In genomic region chr2:182372661-182373060, GRCh38 we compare ENCODE assay signal across 11 cellular contexts. TPM values are rescaled to one million over a fixed set of nuclear protein-coding genes. Genes with fewer than 3 reads are reported as not detected.
DNase-seq lines count a peak whose midpoint lies in the region; ATAC-seq and TF ChIP-seq lines count a peak whose summit lies in the region.
"Had no signal": no experiment of that assay in that cellular context is flagged by ENCODE, and none has a peak within 500 bp of the region (broad histone marks: within the 10 kb centered on the region; RNA-seq: fewer than 3 reads in every experiment).

No MANE protein-coding gene starts in this region.

- H3K9me3 Mint-ChIP-seq in activated T-helper 1 cell treated with anti-CD3 and anti-CD28 coated beads, Interleukin-12 subunit alpha, Interleukin-12 subunit beta, Interleukin-2, Interleukin-4 antibody, amounts not matched to agents 30 ng/mL and 10 ng/mL and 1 ng/mL, durations not matched to agents 14 hours and 24 hours and 36 hours = no peaks in the 10 kb centered on the region

- H3K9me3 ChIP-seq in mucosa of descending colon = peaks cover 5% of the 10 kb centered on the region

- H3K27me3 ChIP-seq in dorsolateral prefrontal cortex = no peaks in the 10 kb centered on the region

- intact Hi-C loops in mucosa of descending colon (cut with DNase I, micrococcal nuclease) (no loop called here), dorsolateral prefrontal cortex (cut with DNase I) (no loop called here)
- intact Hi-C loops in activated T-helper 1 cell treated with anti-CD3 and anti-CD28 coated beads, Interleukin-12 subunit alpha, Interleukin-12 subunit beta, Interleukin-2, Interleukin-4 antibody, amounts not matched to agents 30 ng/mL and 10 ng/mL and 1 ng/mL, durations not matched to agents 14 hours and 24 hours and 36 hours (cut with micrococcal nuclease) = no loop called here

- no peaks in the 10 kb centered on the region for H3K27me3 Mint-ChIP-seq in activated T-helper 1 cell treated with anti-CD3 and anti-CD28 coated beads, Interleukin-12 subunit alpha, Interleukin-12 subunit beta, Interleukin-2, Interleukin-4 antibody, amounts not matched to agents 30 ng/mL and 10 ng/mL and 1 ng/mL, durations not matched to agents 14 hours and 24 hours and 36 hours (ENCODE audit: insufficient read depth)
- H3K27me3 Mint-ChIP-seq: activated naive CD8-positive, alpha-beta T cell treated with anti-CD3 and anti-CD28 coated beads for 36 hours had no signal

- TF ChIP-seq CTCF in epithelial cell of proximal tubule (conservative IDR thresholded peaks at IDR 0.05; ENCODE audit: low read depth, low read length) = no peak
- TF ChIP-seq CTCF in mucosa of descending colon (IDR thresholded peaks at IDR 0.05) = no peak
- TF ChIP-seq CTCF in dorsolateral prefrontal cortex (IDR thresholded peaks at IDR 0.05 in 54 of 56, conservative IDR thresholded peaks at IDR 0.05 in 2 of 56; ENCODE audit: low read depth in 1 of 56, partially characterized antibody in 56 of 56) = no peak

- H3K4me1 Mint-ChIP-seq in activated T-helper 1 cell treated with anti-CD3 and anti-CD28 coated beads, Interleukin-12 subunit alpha, Interleukin-12 subunit beta, Interleukin-2, Interleukin-4 antibody, amounts not matched to agents 30 ng/mL and 10 ng/mL and 1 ng/mL, durations not matched to agents 14 hours and 24 hours and 36 hours (ENCODE audit: low read depth) = no peaks in the 10 kb centered on the region
- H3K4me1 Mint-ChIP-seq: activated naive CD8-positive, alpha-beta T cell treated with anti-CD3 and anti-CD28 coated beads for 36 hours had no signal

- H3K36me3 ChIP-seq in mucosa of descending colon (ENCODE audit: low read depth) = no peaks in the 10 kb centered on the region

- peak; percentile 24 for DNase-seq in DMS153 (lab: John Stamatoyannopoulos, UW)
- DNase-seq in DMS153 treated with DMSO at 0.1 percent for 48 hours (lab: John Stamatoyannopoulos, UW; ENCODE audit: unreplicated experiment) = no peak
- peak; percentile 88 for DNase-seq in epithelial cell of proximal tubule (ENCODE audit: low read depth)
- DNase-seq in mucosa of descending colon = peak in 2 of 3 donors; percentile 21 to 46
- no peak for DNase-seq in stimulated activated naive CD4-positive, alpha-beta T cell treated with Interleukin-2 at 50 U/mL for 16 hours (lab: John Stamatoyannopoulos, UW)
- no peak for DNase-seq in activated T-helper 1 cell treated with anti-CD3 and anti-CD28 coated beads, Interleukin-12 subunit alpha, Interleukin-12 subunit beta, Interleukin-2, Interleukin-4 antibody, amounts not matched to agents 30 ng/mL and 10 ng/mL and 1 ng/mL, durations not matched to agents 14 hours and 24 hours and 36 hours (ENCODE audit: low spot score)
- DNase-seq in dorsolateral prefrontal cortex = no peak
- DNase-seq: activated naive CD8-positive, alpha-beta T cell treated with anti-CD3 and anti-CD28 coated beads for 36 hours had no signal

- ATAC-seq in mucosa of descending colon (peak; percentile 99), HG03139 (IDR thresholded peaks at IDR 0.05; ENCODE audit: unreplicated experiment) (no peak)

- H3K4me1 ChIP-seq in mucosa of descending colon (ENCODE audit: low read depth) = peaks cover 7% of the 10 kb centered on the region

- H3K27ac ChIP-seq in dorsolateral prefrontal cortex = peak overlapping the region in 10 of 59 donors; percentile 4 to 67 (median 33)
- H3K27ac ChIP-seq: 22Rv1, SK-N-MC had no signal

- H3K4me3 ChIP-seq in epithelial cell of proximal tubule (ENCODE audit: low read depth, low read length) (no peak overlapping the region), mucosa of descending colon (no peak overlapping the region), dorsolateral prefrontal cortex (no peak overlapping the region)
- H3K4me3 ChIP-seq: SK-N-MC had no signal

- H3K4me3 Mint-ChIP-seq in activated T-helper 1 cell treated with anti-CD3 and anti-CD28 coated beads, Interleukin-12 subunit alpha, Interleukin-12 subunit beta, Interleukin-2, Interleukin-4 antibody, amounts not matched to agents 30 ng/mL and 10 ng/mL and 1 ng/mL, durations not matched to agents 14 hours and 24 hours and 36 hours = no peak overlapping the region
- H3K4me3 Mint-ChIP-seq: activated naive CD8-positive, alpha-beta T cell treated with anti-CD3 and anti-CD28 coated beads for 36 hours had no signal

- H3K27ac Mint-ChIP-seq in activated T-helper 1 cell treated with anti-CD3 and anti-CD28 coated beads, Interleukin-12 subunit alpha, Interleukin-12 subunit beta, Interleukin-2, Interleukin-4 antibody, amounts not matched to agents 30 ng/mL and 10 ng/mL and 1 ng/mL, durations not matched to agents 14 hours and 24 hours and 36 hours = no peak overlapping the region
- H3K27ac Mint-ChIP-seq: activated naive CD8-positive, alpha-beta T cell treated with anti-CD3 and anti-CD28 coated beads for 36 hours had no signal

- no peaks in the 10 kb centered on the region for H3K36me3 Mint-ChIP-seq in activated T-helper 1 cell treated with anti-CD3 and anti-CD28 coated beads, Interleukin-12 subunit alpha, Interleukin-12 subunit beta, Interleukin-2, Interleukin-4 antibody, amounts not matched to agents 30 ng/mL and 10 ng/mL and 1 ng/mL, durations not matched to agents 14 hours and 24 hours and 36 hours (ENCODE audit: low read depth)
- H3K36me3 Mint-ChIP-seq: activated naive CD8-positive, alpha-beta T cell treated with anti-CD3 and anti-CD28 coated beads for 36 hours had no signal

RNA-seq across cellular contexts. Expression of gene PDE1A, which starts 54.2 kb away (rescaled TPM):
- total RNA-seq in epithelial cell of proximal tubule (0.07 TPM in 1 of 2 replicates, not detected in the other), mucosa of descending colon (10 to 100 TPM in 1 of 3 donors, 1 to 10 TPM in 2; 1.1 to 10.8 (median 3.9) TPM), dorsolateral prefrontal cortex (100 to 1,000 TPM in 10 of 120 experiments, 10 to 100 TPM in 110; 24.0 to 119 (median 70.6) TPM)
- not detected in 2 replicates for total RNA-seq in activated T-helper 1 cell treated with anti-CD3 and anti-CD28 coated beads, Interleukin-12 subunit alpha, Interleukin-12 subunit beta, Interleukin-2, Interleukin-4 antibody, amounts not matched to agents 30 ng/mL and 10 ng/mL and 1 ng/mL, durations not matched to agents 14 hours and 24 hours and 36 hours
- total RNA-seq: activated naive CD8-positive, alpha-beta T cell treated with anti-CD3 and anti-CD28 coated beads for 36 hours had no signal

Comparison
In these comparisons a context has a peak if more than half of its experiments do, and no peak if none do; other contexts are left out.
1. DNase-seq: peak in DMS153 (single experiment), epithelial cell of proximal tubule (single experiment) and mucosa of descending colon (2 of 3); none in DMS153 treated with DMSO at 0.1 percent for 48 hours (single experiment), stimulated activated naive CD4-positive, alpha-beta T cell treated with Interleukin-2 at 50 U/mL for 16 hours (single experiment), activated T-helper 1 cell treated with anti-CD3 and anti-CD28 coated beads, Interleukin-12 subunit alpha, Interleukin-12 subunit beta, Interleukin-2, Interleukin-4 antibody, amounts not matched to agents 30 ng/mL and 10 ng/mL and 1 ng/mL, durations not matched to agents 14 hours and 24 hours and 36 hours (single experiment) and dorsolateral prefrontal cortex (0 of 10).